ENCODE assay signal across 12 cellular contexts in the genomic region with DNA sequence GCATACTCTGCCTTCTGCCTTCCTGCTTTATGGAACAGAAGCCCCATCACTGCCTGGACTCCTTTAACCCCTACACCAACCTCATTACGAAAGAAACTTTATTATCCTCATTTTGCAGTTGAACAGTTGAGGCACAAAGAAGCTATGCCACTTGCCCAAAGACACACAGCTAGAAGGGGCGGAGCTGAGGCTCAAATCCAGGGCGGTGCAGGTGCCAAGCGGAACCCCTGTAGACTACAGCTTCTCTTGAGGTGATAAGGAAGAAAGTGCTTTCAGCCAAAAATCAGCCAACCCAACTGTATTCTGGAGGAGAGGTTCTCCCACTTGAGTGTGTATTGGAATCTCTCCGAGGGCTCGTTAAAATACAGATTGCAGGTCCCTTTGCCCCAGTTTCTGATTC. TPM values are rescaled to one million over a fixed set of nuclear protein-coding genes. Genes with fewer than 3 reads are reported as not detected.
A peak's percentile ranks its signal among the peaks of the same experiment; 100 is the strongest.
DNase-seq lines count a peak whose midpoint lies in the region; ATAC-seq and TF ChIP-seq lines count a peak whose summit lies in the region.
"Had no signal": no experiment of that assay in that cellular context is flagged by ENCODE, and none has a peak within 500 bp of the region (broad histone marks: within the 10 kb centered on the region; RNA-seq: fewer than 3 reads in every experiment).

No MANE protein-coding gene starts in this region.

- TF ChIP-seq CTCF in MM.1S (IDR thresholded peaks at IDR 0.05; ENCODE audit: low read length): no peak

- no peak for ATAC-seq in activated CD8-positive, alpha-beta memory T cell treated with anti-CD3 and anti-CD28 coated beads, Interleukin-2, amount 10 ng/mL, durations not matched to agents 7 days and 5 days
- ATAC-seq in stimulated activated naive CD8-positive, alpha-beta T cell treated with anti-CD3 and anti-CD28 coated beads, Interleukin-15, amount 100 ng/mL, for 72 hours: no peak
- ATAC-seq in HG03520 (IDR thresholded peaks at IDR 0.05; ENCODE audit: unreplicated experiment): no peak
- ATAC-seq: A549 had no signal

- peak overlapping the region; percentile 99 for H3K27ac Mint-ChIP-seq in activated CD8-positive, alpha-beta memory T cell treated with anti-CD3 and anti-CD28 coated beads, Interleukin-2, amount 10 ng/mL, durations not matched to agents 7 days and 5 days
- H3K27ac Mint-ChIP-seq in activated CD4-positive, alpha-beta T cell treated with anti-CD3 and anti-CD28 coated beads, Interleukin-2, amount 10 ng/mL, durations not matched to agents 7 days and 5 days: peak overlapping the region; percentile 97
- peak overlapping the region; percentile 97 to 99 for H3K27ac Mint-ChIP-seq in stimulated activated naive CD8-positive, alpha-beta T cell treated with anti-CD3 and anti-CD28 coated beads, Interleukin-15, amount 100 ng/mL, for 72 hours

- peaks cover 75% of the 10 kb centered on the region for H3K4me1 Mint-ChIP-seq in activated CD8-positive, alpha-beta memory T cell treated with anti-CD3 and anti-CD28 coated beads, Interleukin-2, amount 10 ng/mL, durations not matched to agents 7 days and 5 days
- peaks cover 79% of the 10 kb centered on the region for H3K4me1 Mint-ChIP-seq in activated CD4-positive, alpha-beta T cell treated with anti-CD3 and anti-CD28 coated beads, Interleukin-2, amount 10 ng/mL, durations not matched to agents 7 days and 5 days
- H3K4me1 Mint-ChIP-seq in stimulated activated naive CD8-positive, alpha-beta T cell treated with anti-CD3 and anti-CD28 coated beads, Interleukin-15, amount 100 ng/mL, for 72 hours: peaks cover 81% of the 10 kb centered on the region

- CTCF ChIA-PET in activated CD8-positive, alpha-beta memory T cell treated with anti-CD3 and anti-CD28 coated beads, Interleukin-2, amount 10 ng/mL, durations not matched to agents 7 days and 5 days (lab: Charles Lee): interaction anchor here (0.7 to 1.4 kb wide), 3 partner anchors 16 to 28 kb away, joined by 3 to 5 read pairs (median 3); no protein-coding TSS in a partner anchor
- CTCF ChIA-PET in activated CD4-positive, alpha-beta T cell treated with anti-CD3 and anti-CD28 coated beads, Interleukin-2, amount 10 ng/mL, durations not matched to agents 7 days and 5 days (lab: Charles Lee): interaction anchor here (0.6 to 5.9 kb wide), 8 partner anchors 8 to 314 kb away, joined by 3 to 38 read pairs (median 4); a partner anchor contains a TSS

- H3K4me3 Mint-ChIP-seq in activated CD8-positive, alpha-beta memory T cell treated with anti-CD3 and anti-CD28 coated beads, Interleukin-2, amount 10 ng/mL, durations not matched to agents 7 days and 5 days: peak overlapping the region; percentile 89
- peak overlapping the region; percentile 88 for H3K4me3 Mint-ChIP-seq in activated CD4-positive, alpha-beta T cell treated with anti-CD3 and anti-CD28 coated beads, Interleukin-2, amount 10 ng/mL, durations not matched to agents 7 days and 5 days
- H3K4me3 Mint-ChIP-seq in stimulated activated naive CD8-positive, alpha-beta T cell treated with anti-CD3 and anti-CD28 coated beads, Interleukin-15, amount 100 ng/mL, for 72 hours: peak overlapping the region; percentile 91 to 92

- WGBS in esophagus, 2 donors: 77 to 82% methylated on average over 6 of the region's 6 CpGs

- no peaks in the 10 kb centered on the region for H3K27me3 ChIP-seq in esophagus (ENCODE audit: control insufficient read depth in 1 of 2, insufficient read depth in 2 of 2, low read length in 2 of 2)
- no peaks in the 10 kb centered on the region for H3K27me3 ChIP-seq in MM.1S (replicated peaks; ENCODE audit: insufficient read depth, low read length)
- H3K27me3 ChIP-seq: uterus had no signal

- POLR2A ChIA-PET in activated CD4-positive, alpha-beta T cell treated with anti-CD3 and anti-CD28 coated beads, Interleukin-2, amount 10 ng/mL, durations not matched to agents 7 days and 5 days (lab: Charles Lee): no interaction called here

- peaks cover 8% of the 10 kb centered on the region in 2 donors for H3K4me1 ChIP-seq in esophagus (ENCODE audit: control insufficient read depth in 2 of 2, insufficient read depth in 2 of 2, low read length in 1 of 2)
- H3K4me1 ChIP-seq in MM.1S (ENCODE audit: low read length): peaks cover 19% of the 10 kb centered on the region

- no peaks in the 10 kb centered on the region for H3K36me3 ChIP-seq in esophagus (ENCODE audit: control insufficient read depth in 2 of 2, insufficient read depth in 2 of 2, low read length in 1 of 2)
- no peaks in the 10 kb centered on the region for H3K36me3 ChIP-seq in MM.1S (replicated peaks; ENCODE audit: insufficient read depth, low read length)
- H3K36me3 ChIP-seq: uterus had no signal

- H3F3A ChIP-seq in MM.1S (ENCODE audit: insufficient read depth, low read length): no peaks in the 10 kb centered on the region; the same call in 1 of the 2 replicates

- H3K27ac ChIP-seq in esophagus (ENCODE audit: low read depth in 2 of 2, low read length in 1 of 2) (peak overlapping the region; percentile 38 to 54), MM.1S (ENCODE audit: low read length) (no peak overlapping the region)
- H3K27ac ChIP-seq: A549, parathyroid adenoma had no signal

- H3K9me2 ChIP-seq in MM.1S (replicated peaks; ENCODE audit: insufficient read depth, low read length): no peaks in the 10 kb centered on the region

- H3K9ac ChIP-seq in MM.1S (ENCODE audit: low read length): no peak overlapping the region
- H3K9ac ChIP-seq: parathyroid adenoma had no signal

- H3K4me2 ChIP-seq in MM.1S (ENCODE audit: low read depth, low read length): no peak overlapping the region
- H3K4me2 ChIP-seq: A549 had no signal

- H3K9me3 ChIP-seq in esophagus (ENCODE audit: control insufficient read depth in 2 of 2, insufficient read depth in 1 of 2, low read depth in 1 of 2, low read length in 1 of 2) (no peaks in the 10 kb centered on the region), MM.1S (replicated peaks; ENCODE audit: insufficient read depth, low read length) (no peaks in the 10 kb centered on the region)
- H3K9me3 ChIP-seq: A549, uterus had no signal

- no peaks in the 10 kb centered on the region for H3K27me3 Mint-ChIP-seq in activated CD8-positive, alpha-beta memory T cell treated with anti-CD3 and anti-CD28 coated beads, Interleukin-2, amount 10 ng/mL, durations not matched to agents 7 days and 5 days
- H3K27me3 Mint-ChIP-seq in activated CD4-positive, alpha-beta T cell treated with anti-CD3 and anti-CD28 coated beads, Interleukin-2, amount 10 ng/mL, durations not matched to agents 7 days and 5 days: no peaks in the 10 kb centered on the region
- no peaks in the 10 kb centered on the region for H3K27me3 Mint-ChIP-seq in stimulated activated naive CD8-positive, alpha-beta T cell treated with anti-CD3 and anti-CD28 coated beads, Interleukin-15, amount 100 ng/mL, for 72 hours

- no peaks in the 10 kb centered on the region for H3K79me2 ChIP-seq in MM.1S (ENCODE audit: low read length)
- H3K79me2 ChIP-seq: parathyroid adenoma had no signal

- H3K9me3 Mint-ChIP-seq in activated CD8-positive, alpha-beta memory T cell treated with anti-CD3 and anti-CD28 coated beads, Interleukin-2, amount 10 ng/mL, durations not matched to agents 7 days and 5 days (ENCODE audit: low read depth): no peaks in the 10 kb centered on the region
- no peaks in the 10 kb centered on the region for H3K9me3 Mint-ChIP-seq in activated CD4-positive, alpha-beta T cell treated with anti-CD3 and anti-CD28 coated beads, Interleukin-2, amount 10 ng/mL, durations not matched to agents 7 days and 5 days
- no peaks in the 10 kb centered on the region for H3K9me3 Mint-ChIP-seq in stimulated activated naive CD8-positive, alpha-beta T cell treated with anti-CD3 and anti-CD28 coated beads, Interleukin-15, amount 100 ng/mL, for 72 hours

- DNase-seq in activated CD8-positive, alpha-beta memory T cell treated with anti-CD3 and anti-CD28 coated beads, Interleukin-2, amount 10 ng/mL, durations not matched to agents 7 days and 5 days: peak; percentile 60
- no peak for DNase-seq in activated CD8-positive, alpha-beta memory T cell treated with anti-CD3 and anti-CD28 coated beads for 24 hours
- DNase-seq in activated CD4-positive, alpha-beta T cell treated with anti-CD3 and anti-CD28 coated beads, Interleukin-2, amount 10 ng/mL, durations not matched to agents 7 days and 5 days: peak; percentile 38
- DNase-seq in stimulated activated naive CD8-positive, alpha-beta T cell treated with anti-CD3 and anti-CD28 coated beads, Interleukin-15, amount 100 ng/mL, for 72 hours: peak in 1 of 2 donors; percentile 26
- DNase-seq in MM.1S (no peak), retina (no peak)
- DNase-seq: EL, uterus had no signal

- no peak overlapping the region for H3K4me3 ChIP-seq in esophagus (ENCODE audit: low read depth in 1 of 2, low read length in 2 of 2)
- no peak overlapping the region for H3K4me3 ChIP-seq in MM.1S (ENCODE audit: low read length)
- H3K4me3 ChIP-seq: A549, uterus had no signal

- H3K36me3 Mint-ChIP-seq in activated CD8-positive, alpha-beta memory T cell treated with anti-CD3 and anti-CD28 coated beads, Interleukin-2, amount 10 ng/mL, durations not matched to agents 7 days and 5 days: peaks cover 26% of the 10 kb centered on the region
- H3K36me3 Mint-ChIP-seq in activated CD4-positive, alpha-beta T cell treated with anti-CD3 and anti-CD28 coated beads, Interleukin-2, amount 10 ng/mL, durations not matched to agents 7 days and 5 days (ENCODE audit: low read depth): peaks cover 75% of the 10 kb centered on the region

- H4K20me1 ChIP-seq in MM.1S (ENCODE audit: insufficient read depth, low read length): no peaks in the 10 kb centered on the region

- no peak overlapping the region for H2AFZ ChIP-seq in MM.1S (ENCODE audit: low read length)
- H2AFZ ChIP-seq: parathyroid adenoma had no signal

RNA-seq across cellular contexts. Expression of a gene that starts 11.2 kb away (rescaled TPM):
- 10 to 100 TPM; 43.2 to 46.7 TPM for total RNA-seq in activated CD8-positive, alpha-beta memory T cell treated with anti-CD3 and anti-CD28 coated beads, Interleukin-2, amount 10 ng/mL, durations not matched to agents 7 days and 5 days
- 10 to 100 TPM; 61.6 to 70.5 TPM for total RNA-seq in activated CD4-positive, alpha-beta T cell treated with anti-CD3 and anti-CD28 coated beads, Interleukin-2, amount 10 ng/mL, durations not matched to agents 7 days and 5 days
- polyA plus RNA-seq in esophagus: 1 to 10 TPM; 1.1 to 1.2 TPM

Comparison
In these comparisons a context has a peak if more than half of its experiments do, and no peak if none do; other contexts are left out.
1. DNase-seq: peak in activated CD8-positive, alpha-beta memory T cell treated with anti-CD3 and anti-CD28 coated beads, Interleukin-2, amount 10 ng/mL, durations not matched to agents 7 days and 5 days (single experiment) and activated CD4-positive, alpha-beta T cell treated with anti-CD3 and anti-CD28 coated beads, Interleukin-2, amount 10 ng/mL, durations not matched to agents 7 days and 5 days (single experiment); none in activated CD8-positive, alpha-beta memory T cell treated with anti-CD3 and anti-CD28 coated beads for 24 hours (single experiment), MM.1S (single experiment) and retina (single experiment).
2. Peak in every context shown above with its lines, with median percentiles within 50 percentile points of each other: H3K27ac Mint-ChIP-seq and H3K4me3 Mint-ChIP-seq.